Comparison of ENCODE assay signal across 8 cellular contexts in genomic region chrX:1249101-1249887, GRCh38. TPM values are rescaled to one million over a fixed set of nuclear protein-coding genes. Genes with fewer than 3 reads are reported as not detected.
DNase-seq lines count a peak whose midpoint lies in the region; ATAC-seq and TF ChIP-seq lines count a peak whose summit lies in the region.

No MANE protein-coding gene starts in this region.

- H4K91ac ChIP-seq in neuronal stem cell (ENCODE audit: low read depth, low read length, poor library complexity), result peak overlapping the region; percentile 46

- POLR2A ChIA-PET in RWPE1 (lab: Yijun Ruan, JAX; ENCODE audit: low non-redundant PET), result no interaction called here

- peak overlapping the region; percentile 68 for H2AK5ac ChIP-seq in neuronal stem cell (ENCODE audit: low read depth, low read length)

- H2AFZ ChIP-seq in neuronal stem cell (ENCODE audit: low read length), result peak overlapping the region; percentile 83

- no peak overlapping the region for H3K4ac ChIP-seq in neuronal stem cell (ENCODE audit: low read length)

- DNase-seq in H7 (peak; percentile 68), foreskin melanocyte (peak; percentile 42), neuronal stem cell (ENCODE audit: low spot score) (peak; percentile 64), epidermal melanocyte (ENCODE audit: insufficient read length, low spot score) (no peak), DMS 273 (lab: John Stamatoyannopoulos, UW; ENCODE audit: unreplicated experiment) (no peak), RWPE1 (ENCODE audit: low spot score) (no peak)
- peak; percentile 44 to 50 for DNase-seq in activated CD4-positive, alpha-beta T cell treated with anti-CD3 and anti-CD28 coated beads, Interleukin-2, amount 50 U/mL, for 4 hours

- peak overlapping the region; percentile 99 for H3K18ac ChIP-seq in neuronal stem cell (ENCODE audit: low read length)

- TF ChIP-seq CTCF in RWPE1 (conservative IDR thresholded peaks at IDR 0.05; ENCODE audit: low read depth), result no peak

- CTCF ChIA-PET in RWPE1 (lab: Yijun Ruan, JAX), result no interaction called here

- no peak for ATAC-seq in HG02571 (IDR thresholded peaks at IDR 0.05; ENCODE audit: unreplicated experiment)

- H2BK12ac ChIP-seq in neuronal stem cell (ENCODE audit: low read length), result no peak overlapping the region

- H3K14ac ChIP-seq in neuronal stem cell (ENCODE audit: low read length), result peak overlapping the region; percentile 22

- H2BK5ac ChIP-seq in neuronal stem cell (ENCODE audit: low read length), result peak overlapping the region; percentile 92

- H3K36me3 ChIP-seq in H7 (replicated peaks; ENCODE audit: control insufficient read depth, insufficient read depth, low read length) (no peaks in the 10 kb centered on the region; the same call in 1 of the 2 replicates), neuronal stem cell (replicated peaks in 1 of 2; ENCODE audit: control insufficient read depth in 2 of 2, insufficient read depth in 2 of 2, low read length in 2 of 2) (no peaks in the 10 kb centered on the region)

- no peak overlapping the region for H3K23ac ChIP-seq in neuronal stem cell (ENCODE audit: low read depth, low read length, poor library complexity)

- peaks cover 3 to 9% of the 10 kb centered on the region in 2 donors for H3K9me3 ChIP-seq in neuronal stem cell (replicated peaks in 1 of 2; ENCODE audit: control insufficient read depth in 2 of 2, insufficient read depth in 1 of 2, low read depth in 1 of 2, low read length in 2 of 2)

- peaks cover 8 to 10% of the 10 kb centered on the region in 2 donors for H3K4me1 ChIP-seq in neuronal stem cell (ENCODE audit: control insufficient read depth in 2 of 2, insufficient read depth in 1 of 2, low read depth in 1 of 2, low read length in 2 of 2)

- no peak overlapping the region for H3K9ac ChIP-seq in neuronal stem cell (ENCODE audit: low read depth, low read length, poor library complexity)

- no CpG with 5 or more reads among the region's 22 CpGs for WGBS in neuronal stem cell (ENCODE audit: extremely low coverage in 2 of 2, insufficient read length in 2 of 2, insufficient replicate concordance in 1 of 2), 2 donors

- H3K79me1 ChIP-seq in neuronal stem cell (ENCODE audit: low read depth, low read length), result no peaks in the 10 kb centered on the region

- H2BK120ac ChIP-seq in neuronal stem cell (ENCODE audit: low read depth, low read length), result no peak overlapping the region

- peak overlapping the region; percentile 99 for H3K27ac ChIP-seq in neuronal stem cell (replicated peaks; ENCODE audit: low read length)
- no peak overlapping the region for H3K27ac ChIP-seq in RWPE1

- peak overlapping the region; percentile 42 for H2BK15ac ChIP-seq in neuronal stem cell (ENCODE audit: low read length)

- peak overlapping the region; percentile 56 for H4K8ac ChIP-seq in neuronal stem cell (ENCODE audit: low read depth, low read length)

- H3K27me3 ChIP-seq in H7 (ENCODE audit: control insufficient read depth, insufficient read depth, low read length) (no peaks in the 10 kb centered on the region), neuronal stem cell (ENCODE audit: control insufficient read depth in 3 of 3, insufficient read depth in 3 of 3, low read depth in 1 of 3, low read length in 3 of 3) (no peaks in the 10 kb centered on the region)

- H3K4me3 ChIP-seq in H7 (ENCODE audit: insufficient read depth, low read depth, low read length) (peak overlapping the region; percentile 27), neuronal stem cell (ENCODE audit: low read length in 2 of 2) (peak overlapping the region in 1 of 2 donors; percentile 51)

- H3K4me2 ChIP-seq in neuronal stem cell (ENCODE audit: insufficient read depth, low read length, poor library complexity, severe bottlenecking), result peak overlapping the region; percentile 77

RNA-seq across cellular contexts. Expression of gene CSF2RA, which starts 19.3 kb away (rescaled TPM):
- 0.85 and 3.2 TPM in 2 replicates for total RNA-seq in H7 (2014; rRNA removed; shearing (Covaris generic))
- polyA plus RNA-seq in neuronal stem cell (2013, experiment 1 of 2), result 3.1 TPM
- 2.8 TPM for polyA plus RNA-seq in neuronal stem cell (2013, experiment 2 of 2)

RNA-seq across cellular contexts. Expression of gene CRLF2, which starts 36.8 kb away (rescaled TPM):
- not detected in 2 replicates for total RNA-seq in H7 (2014; rRNA removed; shearing (Covaris generic))
- not detected for polyA plus RNA-seq in neuronal stem cell (2013, experiment 1 of 2)
- polyA plus RNA-seq in neuronal stem cell (2013, experiment 2 of 2), result not detected

Comparison
In these comparisons a context has a peak if more than half of its experiments do, and no peak if none do; other contexts are left out.
1. DNase-seq: peak in H7 (single experiment), activated CD4-positive, alpha-beta T cell treated with anti-CD3 and anti-CD28 coated beads, Interleukin-2, amount 50 U/mL, for 4 hours (2 of 2), foreskin melanocyte (single experiment) and neuronal stem cell (single experiment); none in epidermal melanocyte (single experiment), DMS 273 (single experiment) and RWPE1 (single experiment).